16 cellular contexts compared by ENCODE assay signal in the genomic region with DNA sequence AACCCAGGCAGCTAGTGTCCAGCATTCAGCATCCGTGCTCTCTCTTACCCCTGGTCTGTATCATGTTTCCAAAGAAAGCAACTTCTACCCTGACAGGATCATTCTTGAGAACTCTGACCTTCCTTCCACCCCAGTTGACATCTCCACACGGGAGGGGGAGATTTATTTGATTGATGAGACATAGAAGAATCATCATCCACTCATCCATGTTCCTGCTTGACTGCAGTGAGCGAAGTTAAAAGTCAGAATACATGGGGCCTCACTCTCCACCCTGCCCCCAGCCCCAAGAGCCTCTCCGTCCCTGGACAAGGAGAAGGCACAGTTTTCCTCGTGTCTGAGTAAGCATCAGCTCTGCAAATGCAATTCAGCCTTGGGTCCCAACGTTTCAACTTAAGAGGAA.
"Had no signal": no experiment of that assay in that cellular context is flagged by ENCODE, and none has a peak within 500 bp of the region (broad histone marks: within the 10 kb centered on the region; RNA-seq: fewer than 3 reads in every experiment).

No MANE protein-coding gene starts in this region.

- H3K9me3 Mint-ChIP-seq: activated naive CD4-positive, alpha-beta T cell treated with anti-CD3 and anti-CD28 coated beads, Interleukin-2, amount 10 ng/mL, durations not matched to agents 7 days and 5 days; activated T-cell treated with anti-CD3 and anti-CD28 coated beads, Interleukin-2, amount 50 U/mL, for 24 hours had no signal

- H3K9ac ChIP-seq: parathyroid adenoma had no signal

- H2AFZ ChIP-seq: parathyroid adenoma had no signal

- H3K27ac Mint-ChIP-seq: activated CD8-positive, alpha-beta memory T cell treated with anti-CD3 and anti-CD28 coated beads, Interleukin-2, amount 10 ng/mL, durations not matched to agents 7 days and 5 days; activated naive CD4-positive, alpha-beta T cell treated with anti-CD3 and anti-CD28 coated beads, Interleukin-2, amount 10 ng/mL, durations not matched to agents 7 days and 5 days; activated T-cell treated with anti-CD3 and anti-CD28 coated beads, Interleukin-2, amount 50 U/mL, for 24 hours; stimulated activated memory B cell treated with anti-CD40 and anti-IgM and Interleukin-4, amounts not matched to agents 10 μg/mL and 1 μg/mL and 100 μg/mL, for 72 hours had no signal

- H3K4me1 Mint-ChIP-seq: stimulated activated memory B cell treated with anti-CD40 and anti-IgM and Interleukin-4, amounts not matched to agents 10 μg/mL and 1 μg/mL and 100 μg/mL, for 72 hours had no signal

- DNase-seq: activated CD4-positive, alpha-beta T cell treated with anti-CD3 and anti-CD28 coated beads, Interleukin-2, amount 50 U/mL, for 48 hours; activated CD4-positive, CD25-positive, alpha-beta regulatory T cell treated with anti-CD3 and anti-CD28 coated beads, Interleukin-2, amount 50 U/mL, for 72 hours; activated CD8-positive, alpha-beta memory T cell treated with anti-CD3 and anti-CD28 coated beads, Interleukin-2, amount 10 ng/mL, durations not matched to agents 7 days and 5 days; activated naive CD4-positive, alpha-beta T cell treated with anti-CD3 and anti-CD28 coated beads, Interleukin-2, amount 10 ng/mL, durations not matched to agents 7 days and 5 days; activated T-cell treated with anti-CD3 and anti-CD28 coated beads, Interleukin-2, amount 50 U/mL, for 24 hours; adrenal gland; caudate nucleus; left colon; stimulated activated CD4-positive, alpha-beta T cell treated with anti-CD3 and anti-CD28 coated beads, Interleukin-2, amount 100 ng/mL, for 48 hours; T-helper 9 cell; tibial artery; uterus had no signal

- H3K27me3 ChIP-seq: tibial artery, uterus had no signal

- H3K9me3 ChIP-seq: adrenal gland, tibial artery, uterus had no signal

- H3K27ac ChIP-seq: coronary artery, parathyroid adenoma, tibial artery, uterus had no signal

- H3K4me1 ChIP-seq: parathyroid adenoma, uterus had no signal

- H3K36me3 Mint-ChIP-seq: activated CD8-positive, alpha-beta memory T cell treated with anti-CD3 and anti-CD28 coated beads, Interleukin-2, amount 10 ng/mL, durations not matched to agents 7 days and 5 days; activated naive CD4-positive, alpha-beta T cell treated with anti-CD3 and anti-CD28 coated beads, Interleukin-2, amount 10 ng/mL, durations not matched to agents 7 days and 5 days; stimulated activated memory B cell treated with anti-CD40 and anti-IgM and Interleukin-4, amounts not matched to agents 10 μg/mL and 1 μg/mL and 100 μg/mL, for 72 hours had no signal

- H3K4me3 Mint-ChIP-seq: activated CD8-positive, alpha-beta memory T cell treated with anti-CD3 and anti-CD28 coated beads, Interleukin-2, amount 10 ng/mL, durations not matched to agents 7 days and 5 days; activated naive CD4-positive, alpha-beta T cell treated with anti-CD3 and anti-CD28 coated beads, Interleukin-2, amount 10 ng/mL, durations not matched to agents 7 days and 5 days; activated T-cell treated with anti-CD3 and anti-CD28 coated beads, Interleukin-2, amount 50 U/mL, for 24 hours; stimulated activated memory B cell treated with anti-CD40 and anti-IgM and Interleukin-4, amounts not matched to agents 10 μg/mL and 1 μg/mL and 100 μg/mL, for 72 hours had no signal

- H3K4me3 ChIP-seq: adrenal gland, coronary artery, lung, tibial artery, uterus had no signal

- H3K36me3 ChIP-seq: adrenal gland, tibial artery, uterus had no signal
